ENCODE assay signal across 1 cellular context in genomic region chr1:33455537-33456301, GRCh38.
TF ChIP-seq lines count a peak whose summit lies in the region.

No MANE protein-coding gene starts in this region.

TF ChIP-seq in HCT116, 20 proteins besides CTCF, POLR2A, EP300 and RAD21 (continued from another document):
- TF ChIP-seq SP1 (IDR thresholded peaks at IDR 0.05; ENCODE audit: low read depth): peak; percentile 11; the same call in 1 of the 2 replicates
- TF ChIP-seq ELF1 (IDR thresholded peaks at IDR 0.05; ENCODE audit: borderline replicate concordance, low read depth): no peak
- TF ChIP-seq EGR1 (IDR thresholded peaks at IDR 0.05; ENCODE audit: low read depth): no peak
- no peak for TF ChIP-seq EZH2phosphoT487 (IDR thresholded peaks at IDR 0.05; ENCODE audit: borderline replicate concordance)
- TF ChIP-seq TCF7L2 (IDR thresholded peaks at IDR 0.05; ENCODE audit: borderline replicate concordance, extremely low read depth, insufficient read depth, insufficient read length): peak; percentile 86
- no peak for TF ChIP-seq ZFX (IDR thresholded peaks at IDR 0.05)
